26 cellular contexts compared by ENCODE assay signal in genomic region chr2:162149940-162150339, GRCh38. TPM values are rescaled to one million over a fixed set of nuclear protein-coding genes. Genes with fewer than 3 reads are reported as not detected.
"Had no signal": no experiment of that assay in that cellular context is flagged by ENCODE, and none has a peak within 500 bp of the region (broad histone marks: within the 10 kb centered on the region; RNA-seq: fewer than 3 reads in every experiment).

No MANE protein-coding gene starts in this region.

- H3K9me3 ChIP-seq: SK-N-SH had no signal

- H3K9ac ChIP-seq: KMS-11, SK-N-SH had no signal

- H3K4me3 Mint-ChIP-seq: T-cell had no signal

- H3K36me3 Mint-ChIP-seq: T-cell had no signal

- H3K4me2 ChIP-seq: KMS-11, SK-N-SH had no signal

- H3K9me3 Mint-ChIP-seq: T-cell had no signal

- ATAC-seq: HepG2, Panc1, PC-3, T-cell had no signal

- DNase-seq: IMR-90, Kasumi-1, MM.1S, NCI-H1092 treated with DMSO at 0.1 percent for 48 hours, NCI-H1436, NCI-H187, NCI-H2029, NCI-H2081 treated with DMSO at 0.1 percent for 48 hours, NCI-H2171, NCI-H226, NCI-H446, NCI-H510A, NCI-H524 treated with DMSO at 0.1 percent for 48 hours, NCI-H774, PC-3, SHP77, SK-N-SH, SW 1271, T-cell had no signal

- H3K27ac Mint-ChIP-seq: T-cell had no signal

- H3K27ac ChIP-seq: KMS-11, RWPE1 had no signal

RNA-seq across cellular contexts. Expression of gene GCG, which starts 2.1 kb away (rescaled TPM):
- total RNA-seq: HepG2, IMR-90, M059J, OCI-LY7, PC-3, SK-MEL-5, T-cell had no signal
